Comparison of ENCODE assay signal across 8 cellular contexts in the genomic region with DNA sequence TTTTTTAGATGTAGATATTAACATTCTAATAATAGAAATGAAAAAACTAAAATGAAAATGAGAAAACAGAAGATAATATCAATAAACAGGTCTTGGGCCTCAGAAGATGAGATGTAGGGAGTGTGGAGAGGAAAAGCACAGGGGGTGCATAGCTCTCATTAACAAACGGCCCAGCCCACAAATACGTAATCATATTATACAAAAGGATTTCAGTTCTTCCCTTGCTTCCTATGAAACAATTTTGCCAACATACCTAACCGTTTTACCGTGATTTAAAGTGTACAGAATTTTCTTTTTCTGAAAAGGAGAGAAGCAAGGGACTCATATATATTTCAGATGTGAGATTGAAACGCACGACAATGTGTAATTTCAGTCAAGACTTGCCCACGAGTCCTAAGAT.
DNase-seq lines count a peak whose midpoint lies in the region; ATAC-seq, FAIRE-seq and TF ChIP-seq lines count a peak whose summit lies in the region.

No MANE protein-coding gene starts in this region.

- H2BK20ac ChIP-seq in H1 (ENCODE audit: low read length): no peak overlapping the region

- H3K79me1 ChIP-seq in H1 (ENCODE audit: low read depth, low read length): no peaks in the 10 kb centered on the region

- H4K20me1 ChIP-seq in H1 (replicated peaks in 1 of 2; ENCODE audit: control insufficient read depth in 1 of 2, insufficient read depth in 2 of 2, low read length in 2 of 2): peaks cover 0 to 2% of the 10 kb centered on the region in 2 experiments

- 5% methylated on average over 7 of the region's 7 CpGs; no CpG with 5 or more reads in 1 of the 2 experiments for WGBS in H1 (ENCODE audit: extremely low coverage in 1 of 2, insufficient coverage in 1 of 2, insufficient read length in 1 of 2, insufficient replicate concordance in 2 of 2, low coverage in 1 of 2, low lambda C conversion rate in 2 of 2, missing lambda C conversion rate in 1 of 2), 2 experiments

- H3K4ac ChIP-seq in H1 (replicated peaks; ENCODE audit: insufficient read length, low read depth, low read length): peak overlapping the region; percentile 86

- peak overlapping the region; percentile 79 for H4K5ac ChIP-seq in H1 (ENCODE audit: insufficient read length, low read depth, low read length)

- no peak overlapping the region for H2AK5ac ChIP-seq in H1 (ENCODE audit: low read depth, low read length)

- no peaks in the 10 kb centered on the region for H3K36me3 Mint-ChIP-seq in activated naive CD4-positive, alpha-beta T cell treated with anti-CD3 and anti-CD28 coated beads, Interleukin-2, amount 50 U/mL, for 24 hours

- H2BK120ac ChIP-seq in H1 (replicated peaks; ENCODE audit: low read depth, low read length): no peak overlapping the region

- H2AFZ ChIP-seq in H1 (ENCODE audit: low read length): no peak overlapping the region

- no peaks in the 10 kb centered on the region for H3K36me3 ChIP-seq in H1 (ENCODE audit: control insufficient read depth in 2 of 4, insufficient read depth in 4 of 4, low read length in 3 of 4)

- ATAC-seq in GM19324 (IDR thresholded peaks at IDR 0.05; ENCODE audit: low FRiP score, unreplicated experiment): no peak

- POLR2A ChIA-PET in H1 (lab: Charles Lee; ENCODE audit: partially characterized antibody): interaction anchor here (0.6 to 17.1 kb wide), 25 partner anchors 12 to 1933 kb away, joined by 3 to 2731 read pairs (median 23); a partner anchor contains a TSS

- H3K56ac ChIP-seq in H1 (replicated peaks; ENCODE audit: insufficient read length, low read depth, low read length): peak overlapping the region; percentile 89

- H3K14ac ChIP-seq in H1 (ENCODE audit: insufficient read length): no peak overlapping the region

- no peak overlapping the region for H2BK15ac ChIP-seq in H1 (ENCODE audit: low read length)

- peaks cover 13% of the 10 kb centered on the region for H3K4me1 Mint-ChIP-seq in activated naive CD4-positive, alpha-beta T cell treated with anti-CD3 and anti-CD28 coated beads, Interleukin-2, amount 50 U/mL, for 24 hours

- peaks cover 0 to 5% of the 10 kb centered on the region in 2 experiments; a peak in 1 of 4 replicates for H3K79me2 ChIP-seq in H1 (ENCODE audit: control insufficient read depth in 1 of 2, insufficient read depth in 2 of 2, low read length in 2 of 2)

- H3K23me2 ChIP-seq in H1 (ENCODE audit: low read depth, low read length): peaks cover 13% of the 10 kb centered on the region

- peak overlapping the region; percentile 90 to 100 for H3K4me2 ChIP-seq in H1 (ENCODE audit: insufficient read depth in 1 of 2, low read depth in 2 of 2, low read length in 2 of 2)

- H3K4me1 ChIP-seq in H1 (replicated peaks in 1 of 4; ENCODE audit: control insufficient read depth in 3 of 4, insufficient read depth in 4 of 4, low read length in 3 of 4): peaks cover 0 to 8% (median 3%) of the 10 kb centered on the region in 4 experiments; a peak in 5 of 7 replicates

- no peak for TF ChIP-seq RAD21 in H1 (IDR thresholded peaks at IDR 0.05 in 1 of 2, conservative IDR thresholded peaks at IDR 0.05 in 1 of 2; ENCODE audit: low read depth in 2 of 2, low read length in 2 of 2)

- H3K27ac Mint-ChIP-seq in activated naive CD4-positive, alpha-beta T cell treated with anti-CD3 and anti-CD28 coated beads, Interleukin-2, amount 50 U/mL, for 24 hours: peak overlapping the region; percentile 65

- H4K91ac ChIP-seq in H1 (replicated peaks; ENCODE audit: insufficient read length, low read length): peak overlapping the region; percentile 13

- H4K8ac ChIP-seq in H1 (ENCODE audit: extremely low read depth, insufficient read depth, low read length): no peak overlapping the region

- H3K9ac ChIP-seq in H1 (replicated peaks in 1 of 4; ENCODE audit: extremely low read depth in 1 of 4, low read depth in 3 of 4, low read length in 3 of 4): peak overlapping the region; percentile 67 to 83 (median 82)

- no peaks in the 10 kb centered on the region for H3K9me3 Mint-ChIP-seq in activated naive CD4-positive, alpha-beta T cell treated with anti-CD3 and anti-CD28 coated beads, Interleukin-2, amount 50 U/mL, for 24 hours

- H3K23ac ChIP-seq in H1 (ENCODE audit: insufficient read length): no peak overlapping the region

- H3K27ac ChIP-seq in H1 (ENCODE audit: low read depth, low read length): peak overlapping the region; percentile 91

- H2BK12ac ChIP-seq in H1 (ENCODE audit: low read depth, low read length): no peak overlapping the region

- H2BK5ac ChIP-seq in H1 (ENCODE audit: low read depth, low read length): peak overlapping the region; percentile 84

- DNase-seq in activated naive CD4-positive, alpha-beta T cell treated with Interleukin-2 at 50 U/mL for 16 hours: no peak
- DNase-seq in NCI-H2171 treated with DMSO at 0.1 percent for 48 hours (lab: John Stamatoyannopoulos, UW) (peak; percentile 74), H1 (ENCODE audit: low read depth in 1 of 2, low spot score in 2 of 2) (no peak), retinal pigment epithelial cell (ENCODE audit: low read depth) (no peak), retina (no peak), SW 1271 (lab: John Stamatoyannopoulos, UW) (no peak)

- TF ChIP-seq POLR2A in H1 (IDR thresholded peaks at IDR 0.05; ENCODE audit: control extremely low read depth in 1 of 2, low read depth in 2 of 2, low read length in 2 of 2): no peak; a peak in 1 of 3 replicates

- CTCF ChIA-PET in H1 (lab: Charles Lee; ENCODE audit: partially characterized antibody): interaction anchor here (0.9 kb wide), 2 partner anchors 13 to 14 kb away, joined by 3 to 4 read pairs; no protein-coding TSS in a partner anchor

- H3K18ac ChIP-seq in H1 (ENCODE audit: extremely low read depth, low read length): no peak overlapping the region

- FAIRE-seq in H1 (lab: Jason Lieb, UNC): no peak

- H3K27me3 ChIP-seq in H1 (replicated peaks in 1 of 4; ENCODE audit: control insufficient read depth in 3 of 4, extremely low read depth in 1 of 4, insufficient read depth in 3 of 4, low read length in 3 of 4): no peaks in the 10 kb centered on the region

- H3K4me3 ChIP-seq in H1 (ENCODE audit: extremely low read depth in 1 of 4, insufficient read depth in 2 of 4, low read depth in 3 of 4, low read length in 4 of 4) (peak overlapping the region; percentile 61 to 94 (median 76)), retinal pigment epithelial cell (ENCODE audit: low read length) (peak overlapping the region; percentile 68)

- H3K4me3 Mint-ChIP-seq in activated naive CD4-positive, alpha-beta T cell treated with anti-CD3 and anti-CD28 coated beads, Interleukin-2, amount 50 U/mL, for 24 hours: no peak overlapping the region

- H3K9me3 ChIP-seq in H1 (ENCODE audit: insufficient read depth in 2 of 2, low read depth in 1 of 2, low read length in 1 of 2): no peaks in the 10 kb centered on the region

- no peaks in the 10 kb centered on the region for H3K27me3 Mint-ChIP-seq in activated naive CD4-positive, alpha-beta T cell treated with anti-CD3 and anti-CD28 coated beads, Interleukin-2, amount 50 U/mL, for 24 hours

- TF ChIP-seq CTCF in H1 (IDR thresholded peaks at IDR 0.05; ENCODE audit: control extremely low read depth in 1 of 3, insufficient read depth in 1 of 3, low read depth in 1 of 3, low read length in 3 of 3) (no peak), retinal pigment epithelial cell (conservative IDR thresholded peaks at IDR 0.05; ENCODE audit: low read depth, low read length) (no peak)

- TF ChIP-seq EP300 in H1 (IDR thresholded peaks at IDR 0.05; ENCODE audit: borderline replicate concordance in 1 of 2, low read depth in 2 of 2, low read length in 2 of 2): no peak

TF ChIP-seq in H1, 55 proteins besides CTCF, POLR2A, EP300 and RAD21:
- TF ChIP-seq SIRT6 (IDR thresholded peaks at IDR 0.05; ENCODE audit: low read length) (no peak), TAF7 (optimal IDR thresholded peaks at IDR 0.05; ENCODE audit: borderline replicate concordance, low read depth, low read length) (no peak), PHF8 (conservative IDR thresholded peaks at IDR 0.05; ENCODE audit: low read depth, low read length) (no peak), CBX8 (IDR thresholded peaks at IDR 0.05; ENCODE audit: borderline replicate concordance, low read depth, low read length) (no peak), RBBP5 (IDR thresholded peaks at IDR 0.05; ENCODE audit: borderline replicate concordance, low read depth, low read length) (no peak), SP4 (IDR thresholded peaks at IDR 0.05; ENCODE audit: low read length) (no peak), SRF (IDR thresholded peaks at IDR 0.05; ENCODE audit: low read depth, low read length) (no peak), JUN (IDR thresholded peaks at IDR 0.05; ENCODE audit: low read depth, low read length) (no peak), MAFK (IDR thresholded peaks at IDR 0.05; ENCODE audit: low read depth, low read length) (no peak), KDM4A (IDR thresholded peaks at IDR 0.05; ENCODE audit: low read depth, low read length, severe bottlenecking) (no peak), RNF2 (IDR thresholded peaks at IDR 0.05; ENCODE audit: borderline replicate concordance, low read depth, low read length, missing control alignments, poor library complexity, severe bottlenecking) (no peak), GABPA (IDR thresholded peaks at IDR 0.05; ENCODE audit: borderline replicate concordance, insufficient read depth, low read length) (no peak), BCL11A (IDR thresholded peaks at IDR 0.05; ENCODE audit: low read depth in 2 of 2, low read length in 2 of 2) (no peak), CBX5 (IDR thresholded peaks at IDR 0.05; ENCODE audit: low read depth, low read length) (no peak), GTF2F1 (IDR thresholded peaks at IDR 0.05; ENCODE audit: borderline replicate concordance, low read depth, low read length) (no peak), TAF1 (IDR thresholded peaks at IDR 0.05; ENCODE audit: low read depth, low read length) (no peak), EZH2 (IDR thresholded peaks at IDR 0.05; ENCODE audit: low read depth, low read length, severe bottlenecking) (no peak), CEBPB (IDR thresholded peaks at IDR 0.05; ENCODE audit: low read depth, low read length) (no peak), NRF1 (IDR thresholded peaks at IDR 0.05; ENCODE audit: low read depth, low read length) (no peak)
- TF ChIP-seq, protein P1, sequence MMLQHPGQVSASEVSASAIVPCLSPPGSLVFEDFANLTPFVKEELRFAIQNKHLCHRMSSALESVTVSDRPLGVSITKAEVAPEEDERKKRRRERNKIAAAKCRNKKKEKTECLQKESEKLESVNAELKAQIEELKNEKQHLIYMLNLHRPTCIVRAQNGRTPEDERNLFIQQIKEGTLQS (IDR thresholded peaks at IDR 0.05; ENCODE audit: insufficient read depth, low read depth, low read length): no peak
TF ChIP-seq in H1: peak in this region for 0.
